ENCODE assay signal across 9 cellular contexts in the genomic region with DNA sequence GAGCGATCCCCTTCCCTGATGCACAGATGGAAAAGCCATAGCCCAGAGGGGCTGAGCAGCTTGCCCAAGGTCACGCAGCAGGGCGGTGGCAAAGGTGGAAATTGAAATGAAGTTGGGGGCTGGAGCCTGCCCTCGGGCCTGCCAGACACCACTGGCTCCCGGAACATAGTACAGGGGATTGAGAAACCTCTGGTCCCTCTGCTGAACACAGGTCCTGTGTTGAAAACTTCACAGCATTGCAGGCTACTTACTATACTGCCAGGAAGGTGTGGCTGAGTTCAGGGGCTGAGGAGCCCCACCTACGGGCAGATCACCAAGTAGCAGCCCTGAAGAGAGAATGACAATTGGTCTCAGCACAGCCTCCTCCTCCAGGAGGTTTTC.
DNase-seq lines count a peak whose midpoint lies in the region; ATAC-seq and TF ChIP-seq lines count a peak whose summit lies in the region.
"Had no signal": no experiment of that assay in that cellular context is flagged by ENCODE, and none has a peak within 500 bp of the region (broad histone marks: within the 10 kb centered on the region; RNA-seq: fewer than 3 reads in every experiment).

No MANE protein-coding gene starts in this region.

- no peaks in the 10 kb centered on the region for H3K4me1 Mint-ChIP-seq in natural killer cell

- H3K4me3 ChIP-seq in BJ (ENCODE audit: low read depth, low read length), result no peak overlapping the region
- H3K4me3 ChIP-seq in astrocyte of the spinal cord (ENCODE audit: low read depth, low read length), result no peak overlapping the region

- POLR2A ChIA-PET in BJ (lab: Charles Lee), result no interaction called here

- in situ Hi-C loops in astrocyte of the spinal cord (cut with HindIII; ENCODE audit: low sequenced_read_pairs), result no loop called here

- intact Hi-C loops in natural killer cell (cut with micrococcal nuclease), result no loop called here

- no peaks in the 10 kb centered on the region for H3K27me3 ChIP-seq in BJ (ENCODE audit: control insufficient read depth, insufficient read depth, low read length)

- CTCF ChIA-PET in BJ (lab: Yijun Ruan, JAX), result interaction anchor here (1.0 to 2.7 kb wide), 2 partner anchors 304 to 390 kb away, joined by 3 to 10 read pairs; no protein-coding TSS in a partner anchor

- H3K36me3 ChIP-seq in BJ (ENCODE audit: control insufficient read depth, insufficient read depth, low read length), result no peaks in the 10 kb centered on the region

- TF ChIP-seq CTCF in BJ (IDR thresholded peaks at IDR 0.05; ENCODE audit: insufficient read depth, low read depth, low read length), result peak; percentile 9; the same call in 1 of the 2 replicates
- TF ChIP-seq CTCF in astrocyte of the spinal cord (IDR thresholded peaks at IDR 0.05; ENCODE audit: low read depth, low read length), result peak; percentile 41
- TF ChIP-seq CTCF in natural killer cell (IDR thresholded peaks at IDR 0.05), result no peak

- no peaks in the 10 kb centered on the region for H3K36me3 Mint-ChIP-seq in natural killer cell

- no peak overlapping the region for H3K27ac Mint-ChIP-seq in natural killer cell

- DNase-seq in BJ (ENCODE audit: low read depth) (no peak), HT-29 (ENCODE audit: low spot score) (peak; percentile 24), astrocyte of the spinal cord (ENCODE audit: low read depth, low spot score) (no peak), kidney tubule cell (ENCODE audit: low spot score) (peak; percentile 30), natural killer cell (no peak)
- DNase-seq: activated CD4-positive, CD25-positive, alpha-beta regulatory T cell had no signal

- ATAC-seq in natural killer cell, result no peak
- no peak for ATAC-seq in GM21723 (IDR thresholded peaks at IDR 0.05; ENCODE audit: unreplicated experiment)
- ATAC-seq in HG03095 (IDR thresholded peaks at IDR 0.05; ENCODE audit: unreplicated experiment), result no peak
- no peak for ATAC-seq in GM19467 (IDR thresholded peaks at IDR 0.05; ENCODE audit: unreplicated experiment)

- peaks cover 2% of the 10 kb centered on the region in 2 donors for H3K9me3 Mint-ChIP-seq in natural killer cell

- H3K4me3 Mint-ChIP-seq in natural killer cell, result no peak overlapping the region

- peaks cover 15 to 16% of the 10 kb centered on the region in 2 donors for H3K27me3 Mint-ChIP-seq in natural killer cell (ENCODE audit: low read depth in 2 of 2)

Comparison
In these comparisons a context has a peak if more than half of its experiments do, and no peak if none do; other contexts are left out.
1. DNase-seq: peak in HT-29 (single experiment) and kidney tubule cell (single experiment); none in BJ (single experiment), astrocyte of the spinal cord (single experiment) and natural killer cell (single experiment).